Comparison of ENCODE assay signal across 30 cellular contexts in genomic region chr22:39479254-39479653, GRCh38. TPM values are rescaled to one million over a fixed set of nuclear protein-coding genes. Genes with fewer than 3 reads are reported as not detected.
"Had no signal": no experiment of that assay in that cellular context is flagged by ENCODE, and none has a peak within 500 bp of the region (broad histone marks: within the 10 kb centered on the region; RNA-seq: fewer than 3 reads in every experiment).

No MANE protein-coding gene starts in this region.

- H3K36me3 ChIP-seq: adrenal gland, esophagus muscularis mucosa, gastrocnemius medialis, heart left ventricle had no signal

- H3K27me3 ChIP-seq: adrenal gland, body of pancreas, esophagus muscularis mucosa, foreskin keratinocyte, gastrocnemius medialis, heart left ventricle had no signal

- H3K9me3 Mint-ChIP-seq: activated B cell treated with CpG ODN at 0.5 μM for 24 hours; activated CD8-positive, alpha-beta T cell treated with anti-CD3 and anti-CD28 coated beads for 36 hours; activated naive CD4-positive, alpha-beta T cell treated with anti-CD3 and anti-CD28 coated beads for 36 hours; activated naive CD4-positive, alpha-beta T cell treated with anti-CD3 and anti-CD28 coated beads, Interleukin-2, amount 50 U/mL, for 24 hours; activated naive CD8-positive, alpha-beta T cell treated with anti-CD3 and anti-CD28 coated beads for 36 hours; activated naive CD8-positive, alpha-beta T cell treated with anti-CD3 and anti-CD28 coated beads, Interleukin-2, amount 50 U/mL, for 24 hours; activated T-cell treated with anti-CD3 and anti-CD28 coated beads, Interleukin-2, amount 50 U/mL, for 4 hours; activated T-helper 17 cell treated with anti-CD3 and anti-CD28 coated beads, Interleukin-2, amount 50 U/mL, for 72 hours; endodermal cell had no signal

- H3K27me3 Mint-ChIP-seq: activated B cell treated with CpG ODN at 0.5 μM for 24 hours; activated CD8-positive, alpha-beta T cell treated with anti-CD3 and anti-CD28 coated beads for 36 hours; activated naive CD4-positive, alpha-beta T cell treated with anti-CD3 and anti-CD28 coated beads, Interleukin-2, amount 50 U/mL, for 24 hours; activated naive CD8-positive, alpha-beta T cell treated with anti-CD3 and anti-CD28 coated beads for 36 hours; activated naive CD8-positive, alpha-beta T cell treated with anti-CD3 and anti-CD28 coated beads, Interleukin-2, amount 50 U/mL, for 24 hours; activated T-helper 17 cell treated with anti-CD3 and anti-CD28 coated beads, Interleukin-2, amount 50 U/mL, for 72 hours had no signal

- H3K9me3 ChIP-seq: adrenal gland, body of pancreas, esophagus muscularis mucosa, gastrocnemius medialis, heart left ventricle had no signal

- H3K36me3 Mint-ChIP-seq: activated naive CD4-positive, alpha-beta T cell treated with anti-CD3 and anti-CD28 coated beads, Interleukin-2, amount 50 U/mL, for 24 hours; activated naive CD8-positive, alpha-beta T cell treated with anti-CD3 and anti-CD28 coated beads for 36 hours had no signal

- H3K4me3 Mint-ChIP-seq: activated B cell treated with CpG ODN at 0.5 μM for 24 hours; activated CD8-positive, alpha-beta T cell treated with anti-CD3 and anti-CD28 coated beads for 36 hours; activated naive CD4-positive, alpha-beta T cell treated with anti-CD3 and anti-CD28 coated beads for 36 hours; activated naive CD4-positive, alpha-beta T cell treated with anti-CD3 and anti-CD28 coated beads, Interleukin-2, amount 50 U/mL, for 24 hours; activated naive CD8-positive, alpha-beta T cell treated with anti-CD3 and anti-CD28 coated beads for 36 hours; activated naive CD8-positive, alpha-beta T cell treated with anti-CD3 and anti-CD28 coated beads, Interleukin-2, amount 50 U/mL, for 24 hours; activated T-cell treated with anti-CD3 and anti-CD28 coated beads, Interleukin-2, amount 50 U/mL, for 4 hours; activated T-helper 17 cell treated with anti-CD3 and anti-CD28 coated beads, Interleukin-2, amount 50 U/mL, for 72 hours; endodermal cell had no signal

- H3K27ac Mint-ChIP-seq: activated B cell treated with CpG ODN at 0.5 μM for 24 hours; activated CD8-positive, alpha-beta T cell treated with anti-CD3 and anti-CD28 coated beads for 36 hours; activated naive CD4-positive, alpha-beta T cell treated with anti-CD3 and anti-CD28 coated beads for 36 hours; activated naive CD4-positive, alpha-beta T cell treated with anti-CD3 and anti-CD28 coated beads, Interleukin-2, amount 50 U/mL, for 24 hours; activated naive CD8-positive, alpha-beta T cell treated with anti-CD3 and anti-CD28 coated beads for 36 hours; activated naive CD8-positive, alpha-beta T cell treated with anti-CD3 and anti-CD28 coated beads, Interleukin-2, amount 50 U/mL, for 24 hours; activated T-helper 17 cell treated with anti-CD3 and anti-CD28 coated beads, Interleukin-2, amount 50 U/mL, for 72 hours; endodermal cell had no signal

- H3K4me3 ChIP-seq: adrenal gland, body of pancreas, esophagus muscularis mucosa, gastrocnemius medialis, heart left ventricle had no signal

- H3K4me1 ChIP-seq: foreskin keratinocyte, gastrocnemius medialis had no signal

- DNase-seq: activated B cell treated with CpG ODN at 0.5 μM for 24 hours; activated CD4-positive, alpha-beta T cell treated with anti-CD3 and anti-CD28 coated beads for 48 hours; activated CD4-positive, alpha-beta T cell treated with anti-CD3 and anti-CD28 coated beads, Interleukin-2, amount 50 U/mL, for 1 hour; activated CD4-positive, alpha-beta T cell treated with anti-CD3 and anti-CD28 coated beads, Interleukin-2, amount 50 U/mL, for 48 hours; activated CD8-positive, alpha-beta memory T cell treated with anti-CD3 and anti-CD28 coated beads for 24 hours; activated CD8-positive, alpha-beta T cell treated with anti-CD3 and anti-CD28 coated beads for 36 hours; activated effector memory CD4-positive, alpha-beta T cell treated with anti-CD3 and anti-CD28 coated beads, Interleukin-2, amount 50 U/mL, for 16 hours; activated naive CD4-positive, alpha-beta T cell treated with anti-CD3 and anti-CD28 coated beads for 36 hours; activated naive CD8-positive, alpha-beta T cell treated with anti-CD3 and anti-CD28 coated beads for 36 hours; activated naive CD8-positive, alpha-beta T cell treated with anti-CD3 and anti-CD28 coated beads, Interleukin-2, amount 50 U/mL, for 24 hours; activated T-cell treated with anti-CD3 and anti-CD28 coated beads, Interleukin-2, amount 50 U/mL, for 4 hours; adrenal gland; amygdala; aorta; body of pancreas; caudate nucleus; effector memory CD4-positive, alpha-beta T cell; endodermal cell; foreskin keratinocyte; gastrocnemius medialis; glutamatergic neuron; heart left ventricle; T-helper 2 cell had no signal

- ATAC-seq: activated CD4-positive, CD25-positive, alpha-beta regulatory T cell treated with anti-CD3 and anti-CD28 coated beads, Interleukin-2, amount 50 U/mL, for 24 hours; activated CD8-positive, alpha-beta T cell treated with anti-CD3 and anti-CD28 coated beads for 36 hours; activated naive CD8-positive, alpha-beta T cell treated with anti-CD3 and anti-CD28 coated beads, Interleukin-2, amount 50 U/mL, for 24 hours; activated T-helper 17 cell treated with anti-CD3 and anti-CD28 coated beads, Interleukin-2, amount 50 U/mL, for 72 hours; gastrocnemius medialis had no signal

- H3K27ac ChIP-seq: adrenal gland, body of pancreas, esophagus muscularis mucosa, foreskin keratinocyte, gastrocnemius medialis, heart left ventricle, VCaP had no signal

- FAIRE-seq: colon had no signal

- H3K4me1 Mint-ChIP-seq: activated naive CD4-positive, alpha-beta T cell treated with anti-CD3 and anti-CD28 coated beads, Interleukin-2, amount 50 U/mL, for 24 hours; activated naive CD8-positive, alpha-beta T cell treated with anti-CD3 and anti-CD28 coated beads for 36 hours; activated naive CD8-positive, alpha-beta T cell treated with anti-CD3 and anti-CD28 coated beads, Interleukin-2, amount 50 U/mL, for 24 hours; activated T-helper 17 cell treated with anti-CD3 and anti-CD28 coated beads, Interleukin-2, amount 50 U/mL, for 72 hours had no signal

RNA-seq across cellular contexts. Expression of gene MGAT3, which starts 22.4 kb away (rescaled TPM):
- total RNA-seq: dermis microvascular lymphatic vessel endothelial cell, foreskin keratinocyte had no signal
- polyA plus RNA-seq: foreskin keratinocyte had no signal
